Comparison of ENCODE assay signal across 8 cellular contexts in the genomic region with DNA sequence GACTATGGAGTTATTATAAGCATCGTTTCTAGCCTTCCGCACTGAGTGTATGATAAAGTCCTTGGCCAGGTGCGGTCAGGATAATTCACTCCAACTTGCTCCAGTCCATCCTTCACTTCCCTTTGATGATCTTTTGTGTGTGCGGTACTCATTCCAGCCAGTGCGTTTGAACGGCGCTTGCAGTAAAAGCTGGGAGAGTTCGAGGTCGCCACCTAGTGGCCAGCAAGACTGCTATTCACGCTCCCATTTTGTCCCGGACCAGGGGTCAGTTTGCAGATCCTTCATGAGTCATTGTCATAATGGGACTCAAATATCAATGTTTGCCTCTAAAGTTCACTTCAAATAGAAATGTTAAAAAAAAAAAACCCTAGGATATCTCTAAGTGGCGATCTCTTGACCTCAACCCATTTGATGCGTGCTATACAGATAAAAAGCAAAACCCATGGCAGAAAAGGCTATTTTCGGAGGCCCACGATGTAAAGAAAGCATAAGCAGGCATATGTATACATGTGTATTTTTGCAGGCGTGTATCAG.
A peak's percentile ranks its signal among the peaks of the same experiment; 100 is the strongest.
DNase-seq lines count a peak whose midpoint lies in the region; ATAC-seq and TF ChIP-seq lines count a peak whose summit lies in the region.

No MANE protein-coding gene starts in this region.

- DNase-seq in Right ventricle myocardium superior, result peak; percentile 54
- no peak for DNase-seq in Right ventricle myocardium inferior (ENCODE audit: missing footprints)
- DNase-seq in LoVo (ENCODE audit: low spot score), result peak; percentile 41
- peak; percentile 25 for DNase-seq in RWPE1 (ENCODE audit: low spot score)
- DNase-seq in dermis microvascular lymphatic vessel endothelial cell (ENCODE audit: low read depth in 2 of 2), result peak; percentile 7 to 53
- peak; percentile 55 to 74 for DNase-seq in lung microvascular endothelial cell (ENCODE audit: low read depth in 2 of 2)
- DNase-seq in thoracic aorta (ENCODE audit: low spot score), result no peak

- intact Hi-C loops in Right ventricle myocardium superior (cut with DNase I), result loop anchor here (5.0 kb wide), 1 partner anchor 1146 kb away; no protein-coding TSS in a partner anchor
- intact Hi-C loops in Right ventricle myocardium inferior (cut with DNase I), result loop anchor here (5.0 kb wide), 2 partner anchors 906 to 1146 kb away; no protein-coding TSS in a partner anchor

- CTCF ChIA-PET in RWPE1 (lab: Yijun Ruan, JAX), result interaction anchor here (0.7 kb wide), 1 partner anchor 29 kb away, joined by 3 read pairs; no protein-coding TSS in a partner anchor

- ATAC-seq in Right ventricle myocardium superior (ENCODE audit: poor library complexity), result peak; percentile 63
- ATAC-seq in Right ventricle myocardium inferior, result no peak
- no peak for ATAC-seq in thoracic aorta (ENCODE audit: insufficient number of reproducible peaks, low FRiP score, low read depth)
- ATAC-seq in GM18517 (IDR thresholded peaks at IDR 0.05; ENCODE audit: unreplicated experiment), result no peak

- no peaks in the 10 kb centered on the region for H3K4me1 ChIP-seq in thoracic aorta (ENCODE audit: control insufficient read depth in 1 of 2, low read depth in 2 of 2)

- no peaks in the 10 kb centered on the region for H3K27me3 ChIP-seq in thoracic aorta (replicated peaks; ENCODE audit: insufficient read depth)

- H3K36me3 ChIP-seq in thoracic aorta, result no peaks in the 10 kb centered on the region

- no peak overlapping the region for H3K4me3 ChIP-seq in thoracic aorta

- H3K9me3 ChIP-seq in thoracic aorta, result no peaks in the 10 kb centered on the region

- TF ChIP-seq CTCF in RWPE1 (conservative IDR thresholded peaks at IDR 0.05; ENCODE audit: low read depth), result peak; percentile 60
- peak; percentile 26 for TF ChIP-seq CTCF in thoracic aorta (IDR thresholded peaks at IDR 0.05)

- no peak overlapping the region for H3K27ac ChIP-seq in RWPE1
- no peak overlapping the region for H3K27ac ChIP-seq in thoracic aorta

- POLR2A ChIA-PET in RWPE1 (lab: Yijun Ruan, JAX; ENCODE audit: low non-redundant PET), result no interaction called here

Comparison
In these comparisons a context has a peak if more than half of its experiments do, and no peak if none do; other contexts are left out.
1. DNase-seq: peak in Right ventricle myocardium superior (single experiment), LoVo (single experiment), RWPE1 (single experiment), dermis microvascular lymphatic vessel endothelial cell (2 of 2) and lung microvascular endothelial cell (2 of 2); none in Right ventricle myocardium inferior (single experiment) and thoracic aorta (single experiment).